Comparison of ENCODE assay signal across 15 cellular contexts in genomic region chr19:33486407-33486806, GRCh38.
"Had no signal": no experiment of that assay in that cellular context is flagged by ENCODE, and none has a peak within 500 bp of the region (broad histone marks: within the 10 kb centered on the region; RNA-seq: fewer than 3 reads in every experiment).

No MANE protein-coding gene starts in this region.

- H3K4me3 Mint-ChIP-seq: activated CD4-positive, alpha-beta T cell treated with anti-CD3 and anti-CD28 coated beads, Interleukin-2, amount 10 ng/mL, durations not matched to agents 24 days and 14 days; activated naive CD8-positive, alpha-beta T cell treated with anti-CD3 and anti-CD28 coated beads, Interleukin-2, amount 50 U/mL, for 24 hours; activated T-helper 1 cell treated with anti-CD3 and anti-CD28 coated beads, Interleukin-12 subunit alpha, Interleukin-12 subunit beta, Interleukin-2, Interleukin-4 antibody, amounts not matched to agents 30 ng/mL and 10 ng/mL and 1 ng/mL, durations not matched to agents 14 hours and 24 hours and 36 hours; naive B cell; stimulated activated naive CD8-positive, alpha-beta T cell treated with anti-CD3 and anti-CD28 coated beads, Interleukin-15, Interleukin-2, amounts not matched to agents 100 ng/mL and 50 ng/mL, for 24 hours; T-helper 1 cell treated with Interleukin-12 subunit alpha and Interleukin-12 subunit beta and Interleukin-4 antibody, amounts not matched to agents 30 μg/mL and 1 μg/mL, for 36 hours had no signal

- H3K4me3 ChIP-seq: testis, upper lobe of left lung had no signal

- H3K27me3 Mint-ChIP-seq: activated CD4-positive, alpha-beta T cell treated with anti-CD3 and anti-CD28 coated beads, Interleukin-2, amount 10 ng/mL, durations not matched to agents 24 days and 14 days; activated naive CD8-positive, alpha-beta T cell treated with anti-CD3 and anti-CD28 coated beads, Interleukin-2, amount 50 U/mL, for 24 hours; naive B cell; stimulated activated naive CD8-positive, alpha-beta T cell treated with anti-CD3 and anti-CD28 coated beads, Interleukin-15, Interleukin-2, amounts not matched to agents 100 ng/mL and 50 ng/mL, for 24 hours had no signal

- H3K4me1 Mint-ChIP-seq: activated CD4-positive, alpha-beta T cell treated with anti-CD3 and anti-CD28 coated beads, Interleukin-2, amount 10 ng/mL, durations not matched to agents 24 days and 14 days; activated naive CD8-positive, alpha-beta T cell treated with anti-CD3 and anti-CD28 coated beads, Interleukin-2, amount 50 U/mL, for 24 hours had no signal

- H3K4me1 ChIP-seq: parathyroid adenoma, testis, upper lobe of left lung had no signal

- DNase-seq: activated CD4-positive, alpha-beta T cell treated with anti-CD3 and anti-CD28 coated beads, Interleukin-2, amount 10 ng/mL, durations not matched to agents 24 days and 14 days; activated naive CD4-positive, alpha-beta T cell treated with Interleukin-2 at 50 U/mL for 16 hours; activated naive CD8-positive, alpha-beta T cell treated with anti-CD3 and anti-CD28 coated beads, Interleukin-2, amount 50 U/mL, for 24 hours; cortex of kidney; effector CD8-positive, alpha-beta T cell; foreskin melanocyte; kidney glomerular epithelial cell; naive B cell; SIG-M5; testis; upper lobe of left lung had no signal

- H3K27ac Mint-ChIP-seq: activated CD4-positive, alpha-beta T cell treated with anti-CD3 and anti-CD28 coated beads, Interleukin-2, amount 10 ng/mL, durations not matched to agents 24 days and 14 days; activated naive CD8-positive, alpha-beta T cell treated with anti-CD3 and anti-CD28 coated beads, Interleukin-2, amount 50 U/mL, for 24 hours; activated T-helper 1 cell treated with anti-CD3 and anti-CD28 coated beads, Interleukin-12 subunit alpha, Interleukin-12 subunit beta, Interleukin-2, Interleukin-4 antibody, amounts not matched to agents 30 ng/mL and 10 ng/mL and 1 ng/mL, durations not matched to agents 14 hours and 24 hours and 36 hours; stimulated activated naive CD8-positive, alpha-beta T cell treated with anti-CD3 and anti-CD28 coated beads, Interleukin-15, Interleukin-2, amounts not matched to agents 100 ng/mL and 50 ng/mL, for 24 hours; T-helper 1 cell treated with Interleukin-12 subunit alpha and Interleukin-12 subunit beta and Interleukin-4 antibody, amounts not matched to agents 30 μg/mL and 1 μg/mL, for 36 hours had no signal

- ATAC-seq: activated naive CD8-positive, alpha-beta T cell treated with anti-CD3 and anti-CD28 coated beads, Interleukin-2, amount 50 U/mL, for 24 hours had no signal

- H3K27me3 ChIP-seq: testis, upper lobe of left lung had no signal

- H3K9me3 Mint-ChIP-seq: activated CD4-positive, alpha-beta T cell treated with anti-CD3 and anti-CD28 coated beads, Interleukin-2, amount 10 ng/mL, durations not matched to agents 24 days and 14 days had no signal

- H3K9me3 ChIP-seq: testis had no signal
